ENCODE assay signal across 25 cellular contexts in the genomic region with DNA sequence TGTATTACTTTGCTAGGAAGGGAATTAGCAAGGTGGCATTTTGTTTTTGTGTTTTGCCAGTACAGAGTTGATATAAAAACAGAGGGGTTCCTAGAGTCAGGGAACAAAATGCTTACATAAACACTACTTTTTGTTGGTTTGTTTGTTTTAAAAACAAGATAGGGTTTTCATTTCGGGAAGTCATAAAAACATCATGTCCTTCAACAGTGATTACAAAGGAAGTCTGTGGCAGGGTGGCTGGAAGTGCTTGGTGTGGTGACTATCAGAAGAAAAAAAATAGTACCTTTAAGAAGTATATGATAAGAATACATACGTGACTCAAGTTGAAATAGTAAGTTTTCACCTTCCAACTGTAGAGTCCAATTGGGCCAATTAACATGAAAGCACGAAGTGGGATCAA. TPM values are rescaled to one million over a fixed set of nuclear protein-coding genes. Genes with fewer than 3 reads are reported as not detected.
"Had no signal": no experiment of that assay in that cellular context is flagged by ENCODE, and none has a peak within 500 bp of the region (broad histone marks: within the 10 kb centered on the region; RNA-seq: fewer than 3 reads in every experiment).

No MANE protein-coding gene starts in this region.

- DNase-seq: activated CD4-positive, alpha-beta T cell treated with anti-CD3 and anti-CD28 coated beads, Interleukin-2, amount 50 U/mL, for 48 hours; activated CD8-positive, alpha-beta memory T cell treated with anti-CD3 and anti-CD28 coated beads, Interleukin-2, amount 10 ng/mL, durations not matched to agents 7 days and 5 days; activated naive CD4-positive, alpha-beta T cell treated with anti-CD3 and anti-CD28 coated beads, Interleukin-2, amount 10 ng/mL, durations not matched to agents 7 days and 5 days; activated T-cell treated with anti-CD3 and anti-CD28 coated beads, Interleukin-2, amount 50 U/mL, for 1 hour; dorsolateral prefrontal cortex; endodermal cell; erythroblast; heart right ventricle; naive thymus-derived CD8-positive, alpha-beta T cell; occipital lobe; stimulated activated CD4-positive, alpha-beta T cell treated with anti-CD3 and anti-CD28 coated beads, Interleukin-1b, Interleukin-23, amount 100 ng/mL, for 48 hours; stomach; T-cell; WERI-Rb-1 had no signal

- FAIRE-seq: islet of Langerhans had no signal

- H3K4me1 ChIP-seq: ascending aorta, breast epithelium, gastroesophageal sphincter had no signal

- H3K27ac ChIP-seq: ascending aorta, breast epithelium, gastroesophageal sphincter, thoracic aorta, WERI-Rb-1 had no signal

- H3K27me3 ChIP-seq: ascending aorta, breast epithelium, dorsolateral prefrontal cortex, gastroesophageal sphincter, heart right ventricle, stomach had no signal

- H3K9me3 ChIP-seq: ascending aorta, breast epithelium, gastroesophageal sphincter, heart right ventricle, stomach, thoracic aorta had no signal

- H3K36me3 ChIP-seq: ascending aorta, breast epithelium, gastroesophageal sphincter, heart right ventricle, stomach, thoracic aorta, WERI-Rb-1 had no signal

- H3K4me3 ChIP-seq: ascending aorta, breast epithelium, dorsolateral prefrontal cortex, gastroesophageal sphincter, heart right ventricle, stomach, thoracic aorta had no signal

- ATAC-seq: activated CD8-positive, alpha-beta memory T cell treated with anti-CD3 and anti-CD28 coated beads, Interleukin-2, amount 10 ng/mL, durations not matched to agents 7 days and 5 days; gastroesophageal sphincter; heart right ventricle; left lobe of liver; naive thymus-derived CD8-positive, alpha-beta T cell; sciatic nerve; T-cell had no signal

RNA-seq across cellular contexts. Expression of a gene that starts 1.2 kb away (rescaled TPM):
- total RNA-seq: naive thymus-derived CD8-positive, alpha-beta T cell had no signal

RNA-seq across cellular contexts. Expression of a gene that starts 2.1 kb away (rescaled TPM):
- total RNA-seq: activated CD8-positive, alpha-beta memory T cell treated with anti-CD3 and anti-CD28 coated beads, Interleukin-2, amount 10 ng/mL, durations not matched to agents 7 days and 5 days; activated T-helper 2 cell treated with anti-CD3 and anti-CD28 coated beads, Interferon-gamma antibody, Interleukin-2, Interleukin-4, amounts not matched to agents 10 μg/mL and 5 μg/mL and 100 μg/mL, durations not matched to agents 14 hours and 24 hours and 36 hours; ascending aorta; chondrocyte; endodermal cell; gastroesophageal sphincter; left lobe of liver; mucosa of gallbladder; occipital lobe; pulmonary artery endothelial cell had no signal
- polyA plus RNA-seq: naive thymus-derived CD8-positive, alpha-beta T cell had no signal

RNA-seq across cellular contexts. Expression of a gene that starts 10.3 kb away (rescaled TPM):
- total RNA-seq: ascending aorta had no signal
- polyA plus RNA-seq: naive thymus-derived CD8-positive, alpha-beta T cell had no signal
